Comparison of ENCODE assay signal across 25 cellular contexts in the genomic region with DNA sequence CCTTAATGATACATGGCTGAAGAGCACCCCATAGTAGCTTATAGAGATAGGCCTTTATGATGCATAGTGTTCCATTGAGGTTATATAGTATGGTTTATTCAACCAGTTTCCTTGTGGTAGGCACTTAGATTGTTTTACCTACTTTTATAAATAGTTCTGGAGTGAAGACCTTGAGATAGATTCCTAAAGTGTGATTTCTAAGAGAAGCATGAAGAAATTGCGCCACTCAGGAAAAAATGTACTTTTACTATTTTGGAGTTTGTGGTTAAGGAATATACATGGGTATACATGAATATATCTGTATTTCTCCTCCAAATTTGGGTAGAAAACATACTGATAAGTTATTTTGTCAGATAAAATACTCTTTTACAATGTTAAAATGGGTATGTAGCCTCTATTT.
DNase-seq lines count a peak whose midpoint lies in the region; ATAC-seq and TF ChIP-seq lines count a peak whose summit lies in the region.
"Had no signal": no experiment of that assay in that cellular context is flagged by ENCODE, and none has a peak within 500 bp of the region (broad histone marks: within the 10 kb centered on the region; RNA-seq: fewer than 3 reads in every experiment).

No MANE protein-coding gene starts in this region.

- H3K4me1 ChIP-seq in GM23248 (ENCODE audit: insufficient read depth), result peaks cover 17% of the 10 kb centered on the region
- H3K4me1 ChIP-seq in trophoblast cell (ENCODE audit: control insufficient read depth in 1 of 2, insufficient read depth in 2 of 2, low read length in 2 of 2), result no peaks in the 10 kb centered on the region
- no peaks in the 10 kb centered on the region for H3K4me1 ChIP-seq in Caco-2
- H3K4me1 ChIP-seq: testis had no signal

- H4K8ac ChIP-seq in trophoblast cell (ENCODE audit: low read depth, low read length), result no peak overlapping the region

- H3K18ac ChIP-seq in trophoblast cell (ENCODE audit: low read length), result no peak overlapping the region

- H3K9me3 Mint-ChIP-seq in activated naive CD4-positive, alpha-beta T cell treated with anti-CD3 and anti-CD28 coated beads, Interleukin-2, amount 50 U/mL, for 24 hours, result no peaks in the 10 kb centered on the region
- H3K9me3 Mint-ChIP-seq in endothelial cell (ENCODE audit: unreplicated experiment) (no peaks in the 10 kb centered on the region), Caco-2 (ENCODE audit: unreplicated experiment) (no peaks in the 10 kb centered on the region)
- H3K9me3 Mint-ChIP-seq: stimulated activated memory B cell treated with anti-CD40 and anti-IgM and Interleukin-4, amounts not matched to agents 10 μg/mL and 1 μg/mL and 100 μg/mL, for 72 hours; T-helper 2 cell treated with Interferon-gamma antibody and Interleukin-4, amounts not matched to agents 5 μg/mL and 100 μg/mL, for 36 hours had no signal

- no peak overlapping the region for H3K14ac ChIP-seq in trophoblast cell (ENCODE audit: low read length)

- no TSS peak for BruUV-seq in Caco-2 (replicated peaks; lab: Mats Ljungman, UMichigan)

- no peak for TF ChIP-seq CTCF in endothelial cell (IDR thresholded peaks at IDR 0.05; ENCODE audit: unreplicated experiment)
- TF ChIP-seq CTCF in Caco-2 (IDR thresholded peaks at IDR 0.05; ENCODE audit: insufficient read depth in 1 of 2, low read depth in 1 of 2, low read length in 1 of 2, severe bottlenecking in 1 of 2, unreplicated experiment in 1 of 2), result no peak

- H3F3A ChIP-seq in GM23248 (ENCODE audit: insufficient read depth), result peaks cover 49% of the 10 kb centered on the region

- POLR2A ChIA-PET in Caco-2 (lab: Charles Lee), result no interaction called here

- no peak overlapping the region for H2BK5ac ChIP-seq in trophoblast cell (ENCODE audit: low read depth, low read length, poor library complexity)

- H3K9me2 ChIP-seq in GM23248 (ENCODE audit: insufficient read depth), result no peaks in the 10 kb centered on the region
- H3K9me2 ChIP-seq: SK-N-SH had no signal

- H3K79me2 ChIP-seq in GM23248 (ENCODE audit: insufficient read depth) (peaks cover 98% of the 10 kb centered on the region), trophoblast cell (ENCODE audit: control insufficient read depth, insufficient read depth, low read length, poor library complexity) (no peaks in the 10 kb centered on the region)

- no peak overlapping the region for H3K23ac ChIP-seq in trophoblast cell (ENCODE audit: low read length)

- intact Hi-C loops in Caco-2 (cut with micrococcal nuclease; ENCODE audit: unreplicated experiment), result no loop called here

- H2BK12ac ChIP-seq in trophoblast cell (ENCODE audit: low read length), result no peak overlapping the region

- no peak overlapping the region for H3K4me3 Mint-ChIP-seq in activated naive CD4-positive, alpha-beta T cell treated with anti-CD3 and anti-CD28 coated beads, Interleukin-2, amount 50 U/mL, for 24 hours
- H3K4me3 Mint-ChIP-seq in endothelial cell (ENCODE audit: unreplicated experiment) (no peak overlapping the region), Caco-2 (ENCODE audit: unreplicated experiment) (no peak overlapping the region)
- H3K4me3 Mint-ChIP-seq: stimulated activated memory B cell treated with anti-CD40 and anti-IgM and Interleukin-4, amounts not matched to agents 10 μg/mL and 1 μg/mL and 100 μg/mL, for 72 hours; T-helper 2 cell treated with Interferon-gamma antibody and Interleukin-4, amounts not matched to agents 5 μg/mL and 100 μg/mL, for 36 hours had no signal

- H3K27ac ChIP-seq in GM23248 (peak overlapping the region; percentile 40), trophoblast cell (ENCODE audit: low read depth, low read length) (no peak overlapping the region)
- H3K27ac ChIP-seq: testis, VCaP had no signal

- no peaks in the 10 kb centered on the region for H3K27me3 Mint-ChIP-seq in activated naive CD4-positive, alpha-beta T cell treated with anti-CD3 and anti-CD28 coated beads, Interleukin-2, amount 50 U/mL, for 24 hours
- H3K27me3 Mint-ChIP-seq in endothelial cell (ENCODE audit: unreplicated experiment) (peaks cover 3% of the 10 kb centered on the region), Caco-2 (ENCODE audit: insufficient read depth, unreplicated experiment) (no peaks in the 10 kb centered on the region)
- H3K27me3 Mint-ChIP-seq: stimulated activated memory B cell treated with anti-CD40 and anti-IgM and Interleukin-4, amounts not matched to agents 10 μg/mL and 1 μg/mL and 100 μg/mL, for 72 hours had no signal

- no peak for DNase-seq in activated naive CD4-positive, alpha-beta T cell treated with Interleukin-2 at 50 U/mL for 16 hours
- DNase-seq in GM23248 (peak; percentile 28), endothelial cell (ENCODE audit: low spot score) (no peak), trophoblast cell (peak; percentile 16 to 80), Caco-2 (no peak), SW480 (ENCODE audit: low spot score) (no peak)
- DNase-seq: ACHN; activated CD4-positive, alpha-beta T cell treated with anti-CD3 and anti-CD28 coated beads, Interleukin-2, amount 50 U/mL, for 48 hours; C1 segment of cervical spinal cord; caudate nucleus; dorsolateral prefrontal cortex; foreskin fibroblast; heart right ventricle; MG63; NCI-H2081 treated with DMSO at 0.1 percent for 48 hours; NCI-H774; nucleus accumbens; SK-N-SH; testis had no signal

- H3K4me3 ChIP-seq in GM23248 (no peak overlapping the region), trophoblast cell (ENCODE audit: low read depth, low read length) (no peak overlapping the region), Caco-2 (ENCODE audit: low read depth, low read length) (no peak overlapping the region)
- H3K4me3 ChIP-seq: ascending aorta, dorsolateral prefrontal cortex, heart right ventricle, MG63, testis had no signal

- H4K12ac ChIP-seq in trophoblast cell (ENCODE audit: low read depth, low read length), result no peak overlapping the region

- no peak for ATAC-seq in GM19351 (IDR thresholded peaks at IDR 0.05; ENCODE audit: unreplicated experiment)
- ATAC-seq: heart right ventricle; stimulated activated memory B cell treated with anti-CD40 and anti-IgM and Interleukin-4, amounts not matched to agents 10 μg/mL and 1 μg/mL and 100 μg/mL, for 72 hours had no signal

- no peak overlapping the region for H2AFZ ChIP-seq in GM23248
- no peak overlapping the region for H2AFZ ChIP-seq in trophoblast cell (ENCODE audit: insufficient read depth, low read length, poor library complexity)

- CTCF ChIA-PET in Caco-2 (lab: Charles Lee), result no interaction called here

- no peak overlapping the region for H3K4ac ChIP-seq in trophoblast cell (ENCODE audit: low read depth, low read length)

- H3K27me3 ChIP-seq in GM23248 (replicated peaks; ENCODE audit: insufficient read depth) (no peaks in the 10 kb centered on the region), trophoblast cell (ENCODE audit: insufficient read depth, low read length) (no peaks in the 10 kb centered on the region), Caco-2 (replicated peaks; ENCODE audit: control insufficient read depth, insufficient read depth, low read length) (no peaks in the 10 kb centered on the region)
- H3K27me3 ChIP-seq: ascending aorta, dorsolateral prefrontal cortex, heart right ventricle, MG63, testis had no signal

- H4K91ac ChIP-seq in trophoblast cell (ENCODE audit: low read depth, low read length), result no peak overlapping the region

- H3K36me3 Mint-ChIP-seq in activated naive CD4-positive, alpha-beta T cell treated with anti-CD3 and anti-CD28 coated beads, Interleukin-2, amount 50 U/mL, for 24 hours, result peaks cover 24% of the 10 kb centered on the region
- H3K36me3 Mint-ChIP-seq in endothelial cell (ENCODE audit: low read depth, unreplicated experiment) (peaks cover 53% of the 10 kb centered on the region), Caco-2 (ENCODE audit: insufficient read depth, unreplicated experiment) (peaks cover 52% of the 10 kb centered on the region)

- H2BK120ac ChIP-seq in trophoblast cell (ENCODE audit: insufficient read depth, low read length, poor library complexity), result no peak overlapping the region

- H3K4me2 ChIP-seq in GM23248 (ENCODE audit: unreplicated experiment) (peak overlapping the region; percentile 48), trophoblast cell (ENCODE audit: low read length) (no peak overlapping the region)
- H3K4me2 ChIP-seq: SK-N-SH had no signal

- no peak overlapping the region for H2AK5ac ChIP-seq in trophoblast cell (ENCODE audit: low read length)

- peaks cover 60% of the 10 kb centered on the region for H3K4me1 Mint-ChIP-seq in activated naive CD4-positive, alpha-beta T cell treated with anti-CD3 and anti-CD28 coated beads, Interleukin-2, amount 50 U/mL, for 24 hours
- H3K4me1 Mint-ChIP-seq in endothelial cell (ENCODE audit: unreplicated experiment) (no peaks in the 10 kb centered on the region), Caco-2 (ENCODE audit: low read depth, unreplicated experiment) (peaks cover 7% of the 10 kb centered on the region)

- 96 to 98% methylated on average over 1 of the region's 1 CpG for WGBS in GM23248 (ENCODE audit: low coverage in 1 of 2, low lambda C conversion rate in 2 of 2, missing lambda C conversion rate in 2 of 2), 2 experiments
- WGBS in trophoblast cell (ENCODE audit: extremely low coverage, insufficient coverage, insufficient read length), result no CpG with 5 or more reads among the region's 1 CpG

- peak overlapping the region; percentile 61 for H3K27ac Mint-ChIP-seq in activated naive CD4-positive, alpha-beta T cell treated with anti-CD3 and anti-CD28 coated beads, Interleukin-2, amount 50 U/mL, for 24 hours
- peak overlapping the region; percentile 19 for H3K27ac Mint-ChIP-seq in endothelial cell (ENCODE audit: unreplicated experiment)
- H3K27ac Mint-ChIP-seq in Caco-2 (ENCODE audit: unreplicated experiment), result no peak overlapping the region
- H3K27ac Mint-ChIP-seq: T-helper 2 cell treated with Interferon-gamma antibody and Interleukin-4, amounts not matched to agents 5 μg/mL and 100 μg/mL, for 36 hours had no signal

- H3K9ac ChIP-seq in GM23248 (0 out of 2 replicates have a peak overlapping the region, but pooled peaks have one; percentile 15), trophoblast cell (ENCODE audit: low read length) (no peak overlapping the region)
- H3K9ac ChIP-seq: SK-N-SH had no signal

- in situ Hi-C loops in GM23248 (cut with MboI), result no loop called here

- no peaks in the 10 kb centered on the region; the same call in 1 of the 2 replicates for H4K20me1 ChIP-seq in GM23248 (ENCODE audit: insufficient read depth)

- H3K9me3 ChIP-seq in GM23248 (ENCODE audit: low read depth) (no peaks in the 10 kb centered on the region), trophoblast cell (ENCODE audit: insufficient read depth, low read depth, low read length) (no peaks in the 10 kb centered on the region), Caco-2 (no peaks in the 10 kb centered on the region)
- H3K9me3 ChIP-seq: ascending aorta, heart right ventricle, MG63, SK-N-SH, testis had no signal

- no peaks in the 10 kb centered on the region for H3K79me1 ChIP-seq in trophoblast cell (ENCODE audit: low read length)

- peaks cover 92% of the 10 kb centered on the region for H3K36me3 ChIP-seq in GM23248 (ENCODE audit: low read depth)
- H3K36me3 ChIP-seq in trophoblast cell (ENCODE audit: control insufficient read depth in 1 of 2, insufficient read depth in 2 of 2, low read length in 2 of 2), result peaks cover 13 to 34% of the 10 kb centered on the region in 2 experiments
- H3K36me3 ChIP-seq in Caco-2 (ENCODE audit: control insufficient read depth, insufficient read depth, low read length), result no peaks in the 10 kb centered on the region

Comparison
In these comparisons a context has a peak if more than half of its experiments do, and no peak if none do; other contexts are left out.
1. DNase-seq: peak in GM23248 (single experiment) and trophoblast cell (2 of 2); none in activated naive CD4-positive, alpha-beta T cell treated with Interleukin-2 at 50 U/mL for 16 hours (single experiment), endothelial cell (single experiment), Caco-2 (0 of 2) and SW480 (single experiment).